ENCODE assay signal across 19 cellular contexts in the genomic region with DNA sequence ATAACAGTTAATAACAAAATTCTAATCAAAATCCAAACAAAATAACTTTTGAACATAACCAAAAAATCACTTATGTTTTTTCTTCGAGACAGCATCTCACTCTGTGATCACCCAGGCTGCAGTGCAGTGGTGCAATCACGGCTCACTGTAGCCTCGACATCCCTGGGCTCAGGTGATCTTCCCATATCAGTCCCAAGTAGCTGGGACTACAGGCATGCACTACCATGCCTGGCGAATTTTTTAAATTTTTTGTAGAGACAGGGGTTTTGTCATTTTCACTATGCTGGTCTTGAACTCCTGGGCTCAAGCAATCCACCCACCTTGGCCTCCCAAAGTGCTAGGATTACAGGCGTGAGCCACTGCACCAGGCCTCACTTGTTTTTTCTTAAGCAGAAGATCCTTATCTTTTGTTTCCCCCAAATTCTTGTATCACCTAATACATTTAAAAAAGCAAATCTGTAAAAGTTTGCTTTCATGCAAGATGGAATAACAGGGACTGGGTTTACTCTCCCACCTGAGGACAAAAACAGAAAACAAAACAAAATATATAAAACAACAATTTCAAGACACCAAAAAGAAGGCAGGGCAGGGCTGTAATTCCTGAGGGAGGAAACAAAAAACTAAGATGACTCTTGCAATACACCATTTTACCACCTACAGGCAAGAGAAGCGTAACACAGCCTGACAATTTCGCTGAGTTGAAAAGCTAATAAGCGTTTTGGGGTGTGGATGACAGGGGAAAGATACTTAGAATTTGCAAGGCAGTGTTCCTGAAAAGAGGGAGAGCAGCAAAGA.
DNase-seq lines count a peak whose midpoint lies in the region; ATAC-seq, FAIRE-seq and TF ChIP-seq lines count a peak whose summit lies in the region.
"Had no signal": no experiment of that assay in that cellular context is flagged by ENCODE, and none has a peak within 500 bp of the region (broad histone marks: within the 10 kb centered on the region; RNA-seq: fewer than 3 reads in every experiment).

No MANE protein-coding gene starts in this region.

- no peaks in the 10 kb centered on the region for H4K20me1 ChIP-seq in HepG2 (ENCODE audit: insufficient read depth, low read length)

- no peak for TF ChIP-seq RAD21 in HepG2 (CRISPR knock-in tag; IDR thresholded peaks at IDR 0.05)

- FAIRE-seq in HepG2 (lab: Jason Lieb, UNC) = no peak
- FAIRE-seq: astrocyte had no signal

- BruUV-seq in HepG2 (replicated peaks; lab: Mats Ljungman, UMichigan) (no TSS peak), Panc1 (replicated peaks; lab: Mats Ljungman, UMichigan) (no TSS peak)

- H3K27ac ChIP-seq in HepG2 (ENCODE audit: extremely low read length, insufficient read depth, low read length) = no peak overlapping the region
- H3K27ac ChIP-seq in right lobe of liver = no peak overlapping the region
- no peak overlapping the region for H3K27ac ChIP-seq in Panc1 (ENCODE audit: low read length)
- no peak overlapping the region for H3K27ac ChIP-seq in iPS-20b (ENCODE audit: low read length)
- no peak overlapping the region for H3K27ac ChIP-seq in psoas muscle
- H3K27ac ChIP-seq: upper lobe of left lung had no signal

- no peak overlapping the region for H2AFZ ChIP-seq in HepG2 (ENCODE audit: low read length)

- H3K36me3 ChIP-seq in HepG2 (replicated peaks in 1 of 2; ENCODE audit: control insufficient read depth in 1 of 2, insufficient read depth in 2 of 2, low read length in 2 of 2) = peaks cover 5 to 20% of the 10 kb centered on the region in 2 experiments; a peak in 2 of 5 replicates
- H3K36me3 ChIP-seq in right lobe of liver = no peaks in the 10 kb centered on the region
- peaks cover 5% of the 10 kb centered on the region; the same call in 1 of the 2 replicates for H3K36me3 ChIP-seq in Panc1 (ENCODE audit: control insufficient read depth, insufficient read depth, low read length)
- H3K36me3 ChIP-seq in iPS-20b (ENCODE audit: insufficient read depth, low read depth, low read length) = 0 out of 2 replicates have a peak, but pooled peaks cover 8% of the 10 kb centered on the region
- H3K36me3 ChIP-seq in psoas muscle (ENCODE audit: insufficient read depth in 1 of 2, low read depth in 1 of 2) = no peaks in the 10 kb centered on the region

- H3K4me2 ChIP-seq in HepG2 (ENCODE audit: low read depth, low read length) = no peak overlapping the region

- no peaks in the 10 kb centered on the region for H3K9me3 ChIP-seq in HepG2 (ENCODE audit: low read length)
- no peaks in the 10 kb centered on the region for H3K9me3 ChIP-seq in right lobe of liver
- no peaks in the 10 kb centered on the region for H3K9me3 ChIP-seq in Panc1 (ENCODE audit: control insufficient read depth, insufficient read depth, low read depth, low read length)
- no peaks in the 10 kb centered on the region for H3K9me3 ChIP-seq in iPS-20b (ENCODE audit: insufficient read depth, low read depth, low read length)
- H3K9me3 ChIP-seq in psoas muscle = no peaks in the 10 kb centered on the region
- H3K9me3 ChIP-seq: upper lobe of left lung had no signal

- no peaks in the 10 kb centered on the region for H3K27me3 ChIP-seq in HepG2 (ENCODE audit: control insufficient read depth in 1 of 2, insufficient read depth in 2 of 2, low read length in 2 of 2)
- no peaks in the 10 kb centered on the region for H3K27me3 ChIP-seq in right lobe of liver
- H3K27me3 ChIP-seq in Panc1 (ENCODE audit: control insufficient read depth, insufficient read depth, low read length) = no peaks in the 10 kb centered on the region
- no peaks in the 10 kb centered on the region for H3K27me3 ChIP-seq in iPS-20b (ENCODE audit: insufficient read depth, low read length)
- no peaks in the 10 kb centered on the region for H3K27me3 ChIP-seq in psoas muscle (ENCODE audit: insufficient read depth in 3 of 3, low read length in 2 of 3)
- H3K27me3 ChIP-seq: dorsolateral prefrontal cortex, upper lobe of left lung had no signal

- H3K9ac ChIP-seq in HepG2 (ENCODE audit: insufficient read depth, low read depth, low read length) (no peak overlapping the region), iPS-20b (ENCODE audit: low read depth, low read length) (peak overlapping the region; percentile 29; the same call in 1 of the 2 replicates)

- H3K4me3 ChIP-seq in HepG2 (replicated peaks in 1 of 3; ENCODE audit: insufficient read depth in 1 of 3, low read depth in 2 of 3, low read length in 3 of 3) (no peak overlapping the region), right lobe of liver (no peak overlapping the region), Panc1 (ENCODE audit: low read depth in 2 of 2, low read length in 2 of 2) (no peak overlapping the region), iPS-20b (ENCODE audit: low read length) (no peak overlapping the region), psoas muscle (no peak overlapping the region)
- H3K4me3 ChIP-seq: dorsolateral prefrontal cortex, upper lobe of left lung had no signal

- intact Hi-C loops in HepG2 (cut with micrococcal nuclease; ENCODE audit: unreplicated experiment) = no loop called here
- intact Hi-C loops in right lobe of liver (cut with DNase I) = no loop called here
- intact Hi-C loops in Panc1 (cut with micrococcal nuclease; ENCODE audit: unreplicated experiment) = no loop called here
- intact Hi-C loops in psoas muscle (cut with DNase I) = no loop called here

- TF ChIP-seq CTCF in HepG2 (CRISPR knock-in tag; IDR thresholded peaks at IDR 0.05) (no peak), right lobe of liver (IDR thresholded peaks at IDR 0.05) (no peak), Panc1 (IDR thresholded peaks at IDR 0.05) (no peak; the same call in 1 of the 2 replicates), psoas muscle (IDR thresholded peaks at IDR 0.05) (no peak)

- H3K4me1 ChIP-seq in HepG2 (ENCODE audit: insufficient read depth, low read length) (no peaks in the 10 kb centered on the region), right lobe of liver (no peaks in the 10 kb centered on the region), Panc1 (ENCODE audit: control insufficient read depth, insufficient read depth, low read length) (no peaks in the 10 kb centered on the region), iPS-20b (ENCODE audit: insufficient read depth, low read length) (peaks cover 14% of the 10 kb centered on the region; the same call in 1 of the 2 replicates), psoas muscle (peaks cover 7% of the 10 kb centered on the region)
- H3K4me1 ChIP-seq: upper lobe of left lung had no signal

- DNase-seq in HepG2 (ENCODE audit: low spot score) (no peak), right lobe of liver (no peak), Panc1 (ENCODE audit: low read depth, low spot score) (no peak), psoas muscle (no peak), ecto neural progenitor cell (ENCODE audit: low spot score) (no peak), cortex of kidney (lab: John Stamatoyannopoulos, UW) (no peak)
- DNase-seq: activated naive CD4-positive, alpha-beta T cell; Calu3; dorsolateral prefrontal cortex; MM.1S; NCI-H2029 treated with DMSO at 0.1 percent for 48 hours; stimulated activated CD4-positive, alpha-beta T cell treated with anti-CD3 and anti-CD28 coated beads, Interleukin-12 subunit alpha, Interleukin-12 subunit beta, amount 100 ng/mL, for 4 hours; stimulated activated naive CD4-positive, alpha-beta T cell; T-helper 1 cell; upper lobe of left lung had no signal

- CTCF ChIA-PET in HepG2 (lab: Yijun Ruan, JAX; ENCODE audit: low intra/inter-chr PET ratio, low total read pairs) (no interaction called here), Panc1 (lab: Charles Lee) (no interaction called here)

- peaks cover 11% of the 10 kb centered on the region for H3K79me2 ChIP-seq in HepG2 (ENCODE audit: insufficient read depth, low read length)

- no peak for TF ChIP-seq EP300 in HepG2 (IDR thresholded peaks at IDR 0.05; ENCODE audit: low read depth in 2 of 2, low read length in 2 of 2)
- TF ChIP-seq EP300 in HepG2 (CRISPR knock-in tag; IDR thresholded peaks at IDR 0.05; ENCODE audit: borderline replicate concordance) = no peak

- TF ChIP-seq POLR2A in HepG2 (IDR thresholded peaks at IDR 0.05; ENCODE audit: insufficient read depth in 1 of 2, low read depth in 2 of 2, low read length in 2 of 2) (no peak), right lobe of liver (IDR thresholded peaks at IDR 0.05) (no peak)

- peak; percentile 38; the same call in 1 of the 3 replicates for ATAC-seq in HepG2
- ATAC-seq in right lobe of liver = no peak
- ATAC-seq in Panc1 = peak; percentile 42; the same call in 1 of the 2 replicates
- no peak for ATAC-seq in GM18502 (IDR thresholded peaks at IDR 0.05; ENCODE audit: poor library complexity, unreplicated experiment)
- no peak for ATAC-seq in psoas muscle
- ATAC-seq: activated CD4-positive, CD25-positive, alpha-beta regulatory T cell treated with anti-CD3 and anti-CD28 coated beads, Interleukin-2, amount 50 U/mL, for 24 hours had no signal

- in situ Hi-C loops in HepG2 (cut with HindIII; ENCODE audit: extremely low pct_ligation_motif_present, low pct_unique_long_range_greater_than_20kb) = no loop called here
- in situ Hi-C loops in Panc1 (cut with HindIII; ENCODE audit: low pct_unique_long_range_greater_than_20kb, low sequenced_read_pairs) = no loop called here

- POLR2A ChIA-PET in HepG2 (lab: Yijun Ruan, JAX) (no interaction called here), Panc1 (lab: Charles Lee) (no interaction called here)

- WGBS in HepG2 (ENCODE audit: low lambda C conversion rate) = 95% methylated on average over 8 of the region's 8 CpGs
- 91% methylated on average over 8 of the region's 8 CpGs for WGBS in right lobe of liver (ENCODE audit: insufficient coverage, low coverage, low lambda C conversion rate, missing lambda C conversion rate)
- WGBS in psoas muscle, 3 donors = 88 to 91% (median 88%) methylated on average over 8 of the region's 8 CpGs

TF ChIP-seq in HepG2, 621 proteins besides CTCF, POLR2A, EP300 and RAD21 (continues in another document):
- TF ChIP-seq ZSCAN22 (CRISPR knock-in tag; IDR thresholded peaks at IDR 0.05) (no peak), ZNF678 (CRISPR knock-in tag; IDR thresholded peaks at IDR 0.05) (no peak), SIN3B (IDR thresholded peaks at IDR 0.05; ENCODE audit: low read length) (no peak), ZNF775 (CRISPR knock-in tag; IDR thresholded peaks at IDR 0.05; ENCODE audit: borderline replicate concordance) (no peak), TBL1XR1 (IDR thresholded peaks at IDR 0.05; ENCODE audit: borderline replicate concordance, low read length, partially characterized antibody) (no peak), MEIS2 (CRISPR knock-in tag; IDR thresholded peaks at IDR 0.05) (no peak), ZNF296 (CRISPR knock-in tag; conservative IDR thresholded peaks at IDR 0.05) (no peak)
- TF ChIP-seq, protein P1, sequence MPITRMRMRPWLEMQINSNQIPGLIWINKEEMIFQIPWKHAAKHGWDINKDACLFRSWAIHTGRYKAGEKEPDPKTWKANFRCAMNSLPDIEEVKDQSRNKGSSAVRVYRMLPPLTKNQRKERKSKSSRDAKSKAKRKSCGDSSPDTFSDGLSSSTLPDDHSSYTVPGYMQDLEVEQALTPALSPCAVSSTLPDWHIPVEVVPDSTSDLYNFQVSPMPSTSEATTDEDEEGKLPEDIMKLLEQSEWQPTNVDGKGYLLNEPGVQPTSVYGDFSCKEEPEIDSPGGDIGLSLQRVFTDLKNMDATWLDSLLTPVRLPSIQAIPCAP (CRISPR knock-in tag; IDR thresholded peaks at IDR 0.05; ENCODE audit: low read depth) = no peak

Comparison
In these comparisons a context has a peak if more than half of its experiments do, and no peak if none do; other contexts are left out.
1. ATAC-seq: peak in HepG2 (single experiment) and Panc1 (single experiment); none in right lobe of liver (0 of 4), GM18502 (single experiment) and psoas muscle (0 of 4).